Comparison of ENCODE assay signal across 27 cellular contexts in the genomic region with DNA sequence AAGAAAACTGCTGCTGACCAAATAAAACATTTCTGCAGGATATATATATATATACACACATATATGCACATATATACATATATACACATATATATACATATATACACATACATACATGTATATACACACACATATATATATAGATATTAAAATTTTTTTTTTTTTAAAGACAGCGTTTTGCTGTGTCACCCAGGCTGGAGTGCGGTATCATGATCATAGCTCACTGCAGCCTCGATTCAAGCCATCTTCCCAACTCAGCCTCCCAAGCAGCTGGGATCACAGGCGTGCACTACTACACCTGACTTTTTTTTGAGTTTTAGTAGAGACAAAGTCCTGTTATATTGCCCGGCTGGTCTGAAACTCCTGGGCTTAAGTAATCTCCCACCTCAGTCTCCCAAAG.
"Had no signal": no experiment of that assay in that cellular context is flagged by ENCODE, and none has a peak within 500 bp of the region (broad histone marks: within the 10 kb centered on the region; RNA-seq: fewer than 3 reads in every experiment).

No MANE protein-coding gene starts in this region.

- DNase-seq: cortex of kidney; foreskin fibroblast; gastrocnemius medialis; head of caudate nucleus; left ventricle myocardium superior; lower lobe of right lung; mucosa of descending colon; naive B cell; nucleus accumbens; stimulated activated CD4-positive, alpha-beta T cell treated with anti-CD3 and anti-CD28 coated beads, Interleukin-12 subunit alpha, Interleukin-12 subunit beta, amount 100 ng/mL, for 4 hours; stimulated activated CD4-positive, alpha-beta T cell treated with anti-CD3 and anti-CD28 coated beads, Interleukin-1b, Interleukin-23, amount 100 ng/mL, for 48 hours; stimulated activated CD4-positive, alpha-beta T cell treated with anti-CD3 and anti-CD28 coated beads, Interleukin-4, amount 100 ng/mL, for 1 hour; stimulated activated CD8-positive, alpha-beta memory T cell treated with anti-CD3 and anti-CD28 coated beads, Interleukin-4, amount 100 ng/mL, for 48 hours; stimulated activated naive CD4-positive, alpha-beta T cell; stimulated activated naive CD8-positive, alpha-beta T cell treated with anti-CD3 and anti-CD28 coated beads, Interleukin-15, amount 100 ng/mL, for 72 hours; transverse colon; upper lobe of right lung; uterus had no signal

- H3K4me3 ChIP-seq: gastrocnemius medialis, lower lobe of right lung, mucosa of descending colon, prostate gland, right atrium auricular region, smooth muscle cell, suprapubic skin, transverse colon, upper lobe of right lung, uterus had no signal

- H3K36me3 ChIP-seq: gastrocnemius medialis, prostate gland, right atrium auricular region, suprapubic skin, transverse colon, upper lobe of right lung, uterus had no signal

- H3K27ac ChIP-seq: epithelial cell of prostate, gastrocnemius medialis, lower lobe of right lung, prostate gland, right atrium auricular region, suprapubic skin, transverse colon, upper lobe of right lung, uterus had no signal

- H3K27me3 ChIP-seq: gastrocnemius medialis, right atrium auricular region, suprapubic skin, transverse colon, upper lobe of right lung, uterus had no signal

- H3K27ac Mint-ChIP-seq: mesothelial cell of epicardium; naive B cell; natural killer cell treated with Interleukin-12 subunit alpha and Interleukin-12 subunit beta and Interleukin-15 and Interleukin-18, amount 100 ng/mL, for 72 hours; stimulated activated naive CD8-positive, alpha-beta T cell treated with anti-CD3 and anti-CD28 coated beads, Interleukin-15, amount 100 ng/mL, for 72 hours had no signal

- H3K4me3 Mint-ChIP-seq: mesothelial cell of epicardium; natural killer cell treated with Interleukin-12 subunit alpha and Interleukin-12 subunit beta and Interleukin-15 and Interleukin-18, amount 100 ng/mL, for 72 hours had no signal

- ATAC-seq: esophagus mucosa; gastrocnemius medialis; left ventricle myocardium superior; lower lobe of right lung; mucosa of descending colon; natural killer cell treated with Interleukin-12 subunit alpha and Interleukin-12 subunit beta and Interleukin-15 and Interleukin-18, amount 100 ng/mL, for 72 hours; sciatic nerve; stimulated activated naive CD8-positive, alpha-beta T cell treated with anti-CD3 and anti-CD28 coated beads, Interleukin-15, amount 100 ng/mL, for 72 hours; upper lobe of right lung had no signal

- H3K9me3 ChIP-seq: gastrocnemius medialis, lower lobe of right lung, mucosa of descending colon, prostate gland, right atrium auricular region, suprapubic skin, transverse colon, upper lobe of right lung, uterus had no signal

- H3K27me3 Mint-ChIP-seq: naive B cell; natural killer cell treated with Interleukin-12 subunit alpha and Interleukin-12 subunit beta and Interleukin-15 and Interleukin-18, amount 100 ng/mL, for 72 hours; stimulated activated naive CD8-positive, alpha-beta T cell treated with anti-CD3 and anti-CD28 coated beads, Interleukin-15, amount 100 ng/mL, for 72 hours had no signal

- H3K36me3 Mint-ChIP-seq: mesothelial cell of epicardium, naive B cell had no signal

- H3K9me3 Mint-ChIP-seq: mesothelial cell of epicardium; naive B cell; natural killer cell treated with Interleukin-12 subunit alpha and Interleukin-12 subunit beta and Interleukin-15 and Interleukin-18, amount 100 ng/mL, for 72 hours; stimulated activated naive CD8-positive, alpha-beta T cell treated with anti-CD3 and anti-CD28 coated beads, Interleukin-15, amount 100 ng/mL, for 72 hours had no signal
